In genomic region chr11:111841370-111842053, GRCh38 we compare ENCODE assay signal across 7 cellular contexts. TPM values are rescaled to one million over a fixed set of nuclear protein-coding genes. Genes with fewer than 3 reads are reported as not detected.
DNase-seq lines count a peak whose midpoint lies in the region; ATAC-seq, FAIRE-seq and TF ChIP-seq lines count a peak whose summit lies in the region.

No MANE protein-coding gene starts in this region.

- H3K36me3 ChIP-seq in colonic mucosa (no peaks in the 10 kb centered on the region), HepG2 (replicated peaks in 1 of 2; ENCODE audit: control insufficient read depth in 1 of 2, insufficient read depth in 2 of 2, low read length in 2 of 2) (peaks cover 6 to 28% of the 10 kb centered on the region in 2 experiments)

- no peak for TF ChIP-seq POLR2A in HepG2 (IDR thresholded peaks at IDR 0.05; ENCODE audit: insufficient read depth in 1 of 2, low read depth in 2 of 2, low read length in 2 of 2)

- intact Hi-C loops in activated CD4-positive, alpha-beta T cell treated with anti-CD3 and anti-CD28 coated beads, Interleukin-2, amount 10 ng/mL, durations not matched to agents 24 days and 14 days (cut with micrococcal nuclease): loop anchor here (1.0 to 5.0 kb wide), 6 partner anchors 65 to 389 kb away; partner anchors contain the start of genes PPP2R1B and SIK2
- intact Hi-C loops in colonic mucosa (cut with DNase I) (loop anchor here (5.0 kb wide), 2 partner anchors 64 to 274 kb away; no protein-coding TSS in a partner anchor), HepG2 (cut with micrococcal nuclease; ENCODE audit: unreplicated experiment) (loop anchor here (1.0 to 5.0 kb wide), 6 partner anchors 51 to 394 kb away; partner anchors contain the start of gene SIK2)

- H3K27ac ChIP-seq in colonic mucosa (no peak overlapping the region), HepG2 (ENCODE audit: extremely low read length, insufficient read depth, low read length) (peak overlapping the region; percentile 70)

- no peaks in the 10 kb centered on the region for H3K9me3 Mint-ChIP-seq in activated CD4-positive, alpha-beta T cell treated with anti-CD3 and anti-CD28 coated beads, Interleukin-2, amount 10 ng/mL, durations not matched to agents 24 days and 14 days

- WGBS in HepG2 (ENCODE audit: low lambda C conversion rate): 20% methylated on average over 10 of the region's 10 CpGs

- no peak overlapping the region for H2AFZ ChIP-seq in HepG2 (ENCODE audit: low read length)

- H3K4me3 ChIP-seq in colonic mucosa (no peak overlapping the region), HepG2 (replicated peaks in 1 of 3; ENCODE audit: insufficient read depth in 1 of 3, low read depth in 2 of 3, low read length in 3 of 3) (no peak overlapping the region)

- no peaks in the 10 kb centered on the region for H3K79me2 ChIP-seq in HepG2 (ENCODE audit: insufficient read depth, low read length)

- H3K27me3 ChIP-seq in colonic mucosa (no peaks in the 10 kb centered on the region), HepG2 (ENCODE audit: control insufficient read depth in 1 of 2, insufficient read depth in 2 of 2, low read length in 2 of 2) (no peaks in the 10 kb centered on the region)

- TF ChIP-seq EP300 in HepG2 (IDR thresholded peaks at IDR 0.05; ENCODE audit: low read depth in 2 of 2, low read length in 2 of 2) (no peak), HepG2 (CRISPR knock-in tag; IDR thresholded peaks at IDR 0.05; ENCODE audit: borderline replicate concordance) (no peak)

- peak; percentile 60 for ATAC-seq in HG03442 (IDR thresholded peaks at IDR 0.05; ENCODE audit: unreplicated experiment)
- peak; percentile 81 for ATAC-seq in HepG2

- H3K4me3 Mint-ChIP-seq in activated CD4-positive, alpha-beta T cell treated with anti-CD3 and anti-CD28 coated beads, Interleukin-2, amount 10 ng/mL, durations not matched to agents 24 days and 14 days: no peak overlapping the region

- H4K20me1 ChIP-seq in HepG2 (ENCODE audit: insufficient read depth, low read length): no peaks in the 10 kb centered on the region

- DNase-seq in GM13977 (ENCODE audit: low spot score) (peak; percentile 70), NCI-H748 (lab: John Stamatoyannopoulos, UW; ENCODE audit: unreplicated experiment) (peak; percentile 64), colonic mucosa (peak; percentile 91), HepG2 (ENCODE audit: low spot score) (peak; percentile 77)
- DNase-seq in activated CD4-positive, alpha-beta T cell treated with anti-CD3 and anti-CD28 coated beads, Interleukin-2, amount 10 ng/mL, durations not matched to agents 24 days and 14 days: peak; percentile 94
- peak; percentile 63 to 82 (median 70) for DNase-seq in stimulated activated CD4-positive, alpha-beta T cell treated with anti-CD3 and anti-CD28 coated beads, TNF-alpha, amount 100 ng/mL, for 1 hour (ENCODE audit: low read depth in 3 of 3, low spot score in 1 of 3)

- H3K36me3 Mint-ChIP-seq in activated CD4-positive, alpha-beta T cell treated with anti-CD3 and anti-CD28 coated beads, Interleukin-2, amount 10 ng/mL, durations not matched to agents 24 days and 14 days (ENCODE audit: low read depth): peaks cover 21% of the 10 kb centered on the region

- CTCF ChIA-PET in HepG2 (lab: Yijun Ruan, JAX; ENCODE audit: low intra/inter-chr PET ratio, low total read pairs): interaction anchor here (1.4 to 3.6 kb wide), 4 partner anchors 64 to 276 kb away, joined by 16 to 47 read pairs (median 20); partner anchors contain the start of gene SIK2

- H3K4me1 Mint-ChIP-seq in activated CD4-positive, alpha-beta T cell treated with anti-CD3 and anti-CD28 coated beads, Interleukin-2, amount 10 ng/mL, durations not matched to agents 24 days and 14 days: peaks cover 9% of the 10 kb centered on the region

- H3K27me3 Mint-ChIP-seq in activated CD4-positive, alpha-beta T cell treated with anti-CD3 and anti-CD28 coated beads, Interleukin-2, amount 10 ng/mL, durations not matched to agents 24 days and 14 days: no peaks in the 10 kb centered on the region

- peak; percentile 90 for TF ChIP-seq RAD21 in HepG2 (CRISPR knock-in tag; IDR thresholded peaks at IDR 0.05)

- H3K9me3 ChIP-seq in colonic mucosa (no peaks in the 10 kb centered on the region), HepG2 (ENCODE audit: low read length) (no peaks in the 10 kb centered on the region)

- H3K4me2 ChIP-seq in HepG2 (ENCODE audit: low read depth, low read length): 0 out of 2 replicates have a peak overlapping the region, but pooled peaks have one; percentile 14

- POLR2A ChIA-PET in HepG2 (lab: Yijun Ruan, JAX): interaction anchor here (0.7 to 2.7 kb wide), 3 partner anchors 51 to 64 kb away, joined by 3 to 11 read pairs (median 4); no protein-coding TSS in a partner anchor

- peak; percentile 89 for FAIRE-seq in HepG2 (lab: Jason Lieb, UNC)

- no peak overlapping the region for H3K27ac Mint-ChIP-seq in activated CD4-positive, alpha-beta T cell treated with anti-CD3 and anti-CD28 coated beads, Interleukin-2, amount 10 ng/mL, durations not matched to agents 24 days and 14 days

- no TSS peak for BruUV-seq in HepG2 (replicated peaks; lab: Mats Ljungman, UMichigan)

- in situ Hi-C loops in GM13977 (cut with MboI; ENCODE audit: low pct_unique_long_range_greater_than_20kb, low sequenced_read_pairs, unreplicated experiment): loop anchor here (10.0 kb wide), 1 partner anchor 257 kb away; no protein-coding TSS in a partner anchor
- in situ Hi-C loops in HepG2 (cut with HindIII; ENCODE audit: extremely low pct_ligation_motif_present, low pct_unique_long_range_greater_than_20kb): loop anchor here (5.0 kb wide), 1 partner anchor 239 kb away; the partner anchor contains the start of gene SIK2

- H3K4me1 ChIP-seq in colonic mucosa (no peaks in the 10 kb centered on the region), HepG2 (ENCODE audit: insufficient read depth, low read length) (peaks cover 33% of the 10 kb centered on the region)

- TF ChIP-seq CTCF in GM13977 (IDR thresholded peaks at IDR 0.05; ENCODE audit: extremely low read depth, insufficient read depth, missing control alignments): peak; percentile 86
- peak; percentile 89 for TF ChIP-seq CTCF in colonic mucosa (IDR thresholded peaks at IDR 0.05)
- TF ChIP-seq CTCF in HepG2 (CRISPR knock-in tag; IDR thresholded peaks at IDR 0.05): peak; percentile 95

- H3K9ac ChIP-seq in colonic mucosa (ENCODE audit: low read depth in 2 of 2, low read length in 2 of 2) (no peak overlapping the region), HepG2 (ENCODE audit: insufficient read depth, low read depth, low read length) (no peak overlapping the region)

RNA-seq across cellular contexts. Expression of gene ALG9, which starts 29.9 kb away (rescaled TPM):
- 32.6 and 32.9 TPM in 2 replicates for total RNA-seq in activated CD4-positive, alpha-beta T cell treated with anti-CD3 and anti-CD28 coated beads, Interleukin-2, amount 10 ng/mL, durations not matched to agents 24 days and 14 days
- total RNA-seq in colonic mucosa: 10 to 100 TPM; 23.2 to 25.2 TPM
- total RNA-seq in HepG2 (2016; rRNA removed; fragmentation: Illumina TruSeq; extraction: Trizol): 24.4 and 39.4 TPM in 2 replicates
- 18.6 and 19.8 TPM in 2 replicates for total RNA-seq in HepG2 (2016; cell fraction: cytosol; rRNA removed; fragmentation: Illumina TruSeq; extraction: Trizol; ENCODE audit: low read depth)
- 25.1 and 39.1 TPM in 2 replicates for total RNA-seq in HepG2 (2016; cell fraction: insoluble cytoplasmic fraction; rRNA removed; fragmentation: Illumina TruSeq; extraction: Trizol)
- 28.3 and 30.8 TPM in 2 replicates for total RNA-seq in HepG2 (2016; cell fraction: membrane; rRNA removed; fragmentation: Illumina TruSeq; extraction: Trizol)
- total RNA-seq in HepG2 (2016; cell fraction: nucleus; rRNA removed; fragmentation: Illumina TruSeq; extraction: Trizol): 31.7 and 38.6 TPM in 2 replicates
- polyA plus RNA-seq in HepG2 (2011; rRNA removed): 33.8 and 40.6 TPM in 2 replicates
- polyA plus RNA-seq in HepG2 (2011; cell fraction: cytosol; rRNA removed): 25.7 and 32.6 TPM in 2 replicates
- 52.6 and 59.8 TPM in 2 replicates for polyA plus RNA-seq in HepG2 (2011; cell fraction: nucleus; rRNA removed)
- 25.2 and 28.4 TPM in 2 replicates for polyA plus RNA-seq in HepG2 (2012)
- polyA plus RNA-seq in HepG2 (2016; cell fraction: cytosol; fragmentation: Illumina TruSeq; extraction: Trizol; ENCODE audit: low read depth): 10.2 and 12.4 TPM in 2 replicates
- polyA plus RNA-seq in HepG2 (2016; cell fraction: insoluble cytoplasmic fraction; fragmentation: Illumina TruSeq; extraction: Trizol; ENCODE audit: low read depth): 15.6 and 18.2 TPM in 2 replicates
- polyA plus RNA-seq in HepG2 (2016; cell fraction: membrane; fragmentation: Illumina TruSeq; extraction: Trizol; ENCODE audit: low read depth): 19.2 and 23.0 TPM in 2 replicates
- 37.0 and 41.3 TPM in 2 replicates for polyA plus RNA-seq in HepG2 (2016; cell fraction: nucleus; fragmentation: Illumina TruSeq; extraction: Trizol; ENCODE audit: insufficient read depth, low read depth)
- 46.1 and 69.1 TPM in 2 replicates for polyA minus RNA-seq in HepG2 (2011; rRNA and poly(A)+ RNA removed; ENCODE audit: low replicate concordance)
- 34.0 and 38.6 TPM in 2 replicates for polyA minus RNA-seq in HepG2 (2011; cell fraction: cytosol; rRNA and poly(A)+ RNA removed)
- 65.0 and 65.9 TPM in 2 replicates for polyA minus RNA-seq in HepG2 (2011; cell fraction: nucleus; rRNA and poly(A)+ RNA removed)

RNA-seq across cellular contexts. Expression of gene FDXACB1, which starts 37.5 kb away (rescaled TPM):
- 8.8 and 10.0 TPM in 2 replicates for total RNA-seq in activated CD4-positive, alpha-beta T cell treated with anti-CD3 and anti-CD28 coated beads, Interleukin-2, amount 10 ng/mL, durations not matched to agents 24 days and 14 days
- total RNA-seq in colonic mucosa: 1 to 10 TPM; 1.6 to 2.1 TPM
- total RNA-seq in HepG2 (2016; rRNA removed; fragmentation: Illumina TruSeq; extraction: Trizol): 3.4 and 5.5 TPM in 2 replicates
- total RNA-seq in HepG2 (2016; cell fraction: cytosol; rRNA removed; fragmentation: Illumina TruSeq; extraction: Trizol; ENCODE audit: low read depth): 0.61 and 0.79 TPM in 2 replicates
- total RNA-seq in HepG2 (2016; cell fraction: insoluble cytoplasmic fraction; rRNA removed; fragmentation: Illumina TruSeq; extraction: Trizol): 3.7 and 5.0 TPM in 2 replicates
- total RNA-seq in HepG2 (2016; cell fraction: membrane; rRNA removed; fragmentation: Illumina TruSeq; extraction: Trizol): 2.2 and 2.8 TPM in 2 replicates
- 2.6 and 2.8 TPM in 2 replicates for total RNA-seq in HepG2 (2016; cell fraction: nucleus; rRNA removed; fragmentation: Illumina TruSeq; extraction: Trizol)
- polyA plus RNA-seq in HepG2 (2011; rRNA removed): 1.1 and 1.2 TPM in 2 replicates
- 0.59 and 0.86 TPM in 2 replicates for polyA plus RNA-seq in HepG2 (2011; cell fraction: cytosol; rRNA removed)
- 0.71 and 1.1 TPM in 2 replicates for polyA plus RNA-seq in HepG2 (2011; cell fraction: nucleus; rRNA removed)
- 0.97 and 0.98 TPM in 2 replicates for polyA plus RNA-seq in HepG2 (2012)
- polyA plus RNA-seq in HepG2 (2016; cell fraction: cytosol; fragmentation: Illumina TruSeq; extraction: Trizol; ENCODE audit: low read depth): 0.36 and 0.42 TPM in 2 replicates
- polyA plus RNA-seq in HepG2 (2016; cell fraction: insoluble cytoplasmic fraction; fragmentation: Illumina TruSeq; extraction: Trizol; ENCODE audit: low read depth): 3.0 and 3.3 TPM in 2 replicates
- polyA plus RNA-seq in HepG2 (2016; cell fraction: membrane; fragmentation: Illumina TruSeq; extraction: Trizol; ENCODE audit: low read depth): 1.2 TPM in 2 replicates
- polyA plus RNA-seq in HepG2 (2016; cell fraction: nucleus; fragmentation: Illumina TruSeq; extraction: Trizol; ENCODE audit: insufficient read depth, low read depth): 3.3 and 3.6 TPM in 2 replicates
- 0.80 and 1.9 TPM in 2 replicates for polyA minus RNA-seq in HepG2 (2011; rRNA and poly(A)+ RNA removed; ENCODE audit: low replicate concordance)
- polyA minus RNA-seq in HepG2 (2011; cell fraction: cytosol; rRNA and poly(A)+ RNA removed): 0.97 and 0.99 TPM in 2 replicates
- 1.5 and 1.7 TPM in 2 replicates for polyA minus RNA-seq in HepG2 (2011; cell fraction: nucleus; rRNA and poly(A)+ RNA removed)

RNA-seq across cellular contexts. Expression of gene CFAP68, which starts 37.8 kb away (rescaled TPM):
- total RNA-seq in activated CD4-positive, alpha-beta T cell treated with anti-CD3 and anti-CD28 coated beads, Interleukin-2, amount 10 ng/mL, durations not matched to agents 24 days and 14 days: 22.6 and 25.5 TPM in 2 replicates
- 10 to 100 TPM; 18.8 to 20.0 TPM for total RNA-seq in colonic mucosa
- 22.2 and 23.9 TPM in 2 replicates for total RNA-seq in HepG2 (2016; rRNA removed; fragmentation: Illumina TruSeq; extraction: Trizol)
- 19.0 and 21.8 TPM in 2 replicates for total RNA-seq in HepG2 (2016; cell fraction: cytosol; rRNA removed; fragmentation: Illumina TruSeq; extraction: Trizol; ENCODE audit: low read depth)
- 20.6 and 27.8 TPM in 2 replicates for total RNA-seq in HepG2 (2016; cell fraction: insoluble cytoplasmic fraction; rRNA removed; fragmentation: Illumina TruSeq; extraction: Trizol)
- 34.5 and 36.6 TPM in 2 replicates for total RNA-seq in HepG2 (2016; cell fraction: membrane; rRNA removed; fragmentation: Illumina TruSeq; extraction: Trizol)
- total RNA-seq in HepG2 (2016; cell fraction: nucleus; rRNA removed; fragmentation: Illumina TruSeq; extraction: Trizol): 9.7 and 12.0 TPM in 2 replicates
- 25.6 and 26.3 TPM in 2 replicates for polyA plus RNA-seq in HepG2 (2011; rRNA removed)
- 14.9 and 18.5 TPM in 2 replicates for polyA plus RNA-seq in HepG2 (2011; cell fraction: cytosol; rRNA removed)
- polyA plus RNA-seq in HepG2 (2011; cell fraction: nucleus; rRNA removed): 5.4 and 9.9 TPM in 2 replicates
- polyA plus RNA-seq in HepG2 (2012): 27.0 and 32.4 TPM in 2 replicates
- 44.6 and 49.4 TPM in 2 replicates for polyA plus RNA-seq in HepG2 (2016; cell fraction: cytosol; fragmentation: Illumina TruSeq; extraction: Trizol; ENCODE audit: low read depth)
- 40.7 and 45.8 TPM in 2 replicates for polyA plus RNA-seq in HepG2 (2016; cell fraction: insoluble cytoplasmic fraction; fragmentation: Illumina TruSeq; extraction: Trizol; ENCODE audit: low read depth)
- 53.9 and 57.5 TPM in 2 replicates for polyA plus RNA-seq in HepG2 (2016; cell fraction: membrane; fragmentation: Illumina TruSeq; extraction: Trizol; ENCODE audit: low read depth)
- 17.7 and 23.1 TPM in 2 replicates for polyA plus RNA-seq in HepG2 (2016; cell fraction: nucleus; fragmentation: Illumina TruSeq; extraction: Trizol; ENCODE audit: insufficient read depth, low read depth)
- 3.1 and 8.5 TPM in 2 replicates for polyA minus RNA-seq in HepG2 (2011; rRNA and poly(A)+ RNA removed; ENCODE audit: low replicate concordance)
- polyA minus RNA-seq in HepG2 (2011; cell fraction: cytosol; rRNA and poly(A)+ RNA removed): 4.7 and 5.3 TPM in 2 replicates
- polyA minus RNA-seq in HepG2 (2011; cell fraction: nucleus; rRNA and poly(A)+ RNA removed): 3.1 and 6.0 TPM in 2 replicates
